ENCODE assay signal across 16 cellular contexts in the genomic region with DNA sequence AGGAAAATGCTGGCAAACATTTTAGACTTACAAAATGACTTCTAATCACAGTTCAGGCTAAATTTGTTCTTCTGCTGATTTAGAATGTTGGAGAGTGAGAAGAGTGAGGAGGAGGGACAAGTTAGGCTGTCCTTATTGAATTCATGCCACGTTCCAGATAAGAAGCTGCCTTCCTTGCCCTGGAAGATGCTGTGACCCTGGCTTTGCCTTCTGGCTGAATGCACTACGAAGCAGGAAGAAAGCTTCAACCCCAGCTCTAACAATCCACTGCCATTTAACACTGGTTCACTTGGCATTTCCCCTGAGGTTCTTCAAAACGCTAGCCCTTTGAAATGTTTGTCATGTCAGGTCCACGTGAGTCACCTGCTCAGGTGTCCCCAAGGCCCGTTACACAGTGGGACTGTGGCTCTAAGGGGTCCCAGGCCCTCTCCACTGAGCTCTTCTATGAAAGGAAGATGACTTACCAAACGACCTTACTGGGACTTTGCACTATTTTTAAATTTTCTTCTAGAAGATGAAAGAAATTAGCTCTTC. TPM values are rescaled to one million over a fixed set of nuclear protein-coding genes. Genes with fewer than 3 reads are reported as not detected.
A peak's percentile ranks its signal among the peaks of the same experiment; 100 is the strongest.
DNase-seq lines count a peak whose midpoint lies in the region; ATAC-seq and TF ChIP-seq lines count a peak whose summit lies in the region.
"Had no signal": no experiment of that assay in that cellular context is flagged by ENCODE, and none has a peak within 500 bp of the region (broad histone marks: within the 10 kb centered on the region; RNA-seq: fewer than 3 reads in every experiment).

No MANE protein-coding gene starts in this region.

- no peak for TF ChIP-seq POLR2A in uterus (IDR thresholded peaks at IDR 0.05)

- H3K4me3 Mint-ChIP-seq in activated T-cell treated with anti-CD3 and anti-CD28 coated beads, Interleukin-2, amount 50 U/mL, for 4 hours = peak overlapping the region; percentile 53

- ATAC-seq in activated T-cell treated with anti-CD3 and anti-CD28 coated beads, Interleukin-2, amount 50 U/mL, for 4 hours = peak; percentile 19 to 20
- no peak for ATAC-seq in PC-3
- no peak for ATAC-seq in GM19328 (IDR thresholded peaks at IDR 0.05; ENCODE audit: unreplicated experiment)
- ATAC-seq in HG02759 (IDR thresholded peaks at IDR 0.05; ENCODE audit: unreplicated experiment) = no peak
- ATAC-seq: Panc1 had no signal

- H3K4me1 ChIP-seq in uterus = peaks cover 0 to 5% of the 10 kb centered on the region in 2 donors
- peaks cover 30% of the 10 kb centered on the region for H3K4me1 ChIP-seq in PC-3 (ENCODE audit: insufficient read depth, low read length)

- CTCF ChIA-PET in PC-3 (lab: Charles Lee) = interaction anchor here (1.2 kb wide), 1 partner anchor 160 kb away, joined by 5 read pairs; no protein-coding TSS in a partner anchor

- H3K4me2 ChIP-seq in PC-3 (ENCODE audit: low read length) = no peak overlapping the region
- H3K4me2 ChIP-seq: hepatocyte had no signal

- TF ChIP-seq CTCF in uterus (IDR thresholded peaks at IDR 0.05) (no peak), PC-3 (conservative IDR thresholded peaks at IDR 0.05; ENCODE audit: low read depth, low read length) (no peak)

- intact Hi-C loops in uterus (cut with DNase I; ENCODE audit: low total_unique reads) (no loop called here), PC-3 (cut with micrococcal nuclease) (no loop called here)

- peaks cover 24% of the 10 kb centered on the region for H3K36me3 Mint-ChIP-seq in activated T-cell treated with anti-CD3 and anti-CD28 coated beads, Interleukin-2, amount 50 U/mL, for 4 hours (ENCODE audit: insufficient read depth)

- H3K27ac ChIP-seq in cingulate gyrus (ENCODE audit: low read depth, low read length) = peak overlapping the region; percentile 39
- H3K27ac ChIP-seq in uterus = peak overlapping the region; percentile 58 to 73
- no peak overlapping the region for H3K27ac ChIP-seq in PC-3 (ENCODE audit: low read length)
- H3K27ac ChIP-seq: hepatocyte had no signal

- H3K27me3 ChIP-seq in uterus (no peaks in the 10 kb centered on the region), PC-3 (ENCODE audit: low read length) (no peaks in the 10 kb centered on the region)
- H3K27me3 ChIP-seq: hepatocyte, suprapubic skin had no signal

- peak; percentile 39 for DNase-seq in stimulated activated CD4-positive, alpha-beta T cell treated with anti-CD3 and anti-CD28 coated beads, Interleukin-1b, Interleukin-23, amount 100 ng/mL, for 48 hours
- DNase-seq in stimulated activated CD4-positive, alpha-beta T cell treated with anti-CD3 and anti-CD28 coated beads, Interleukin-2, amount 100 ng/mL, for 48 hours = no peak
- peak; percentile 31 for DNase-seq in activated T-cell treated with anti-CD3 and anti-CD28 coated beads, Interleukin-2, amount 50 U/mL, for 4 hours
- DNase-seq in uterus (peak in 1 of 2 donors; percentile 26), PC-3 (no peak)
- DNase-seq: midbrain, NCI-H1436 treated with DMSO at 0.1 percent for 48 hours, NCI-H2171 treated with DMSO at 0.1 percent for 48 hours, NCI-H748 treated with DMSO at 0.1 percent for 48 hours, retina had no signal

- H3K4me3 ChIP-seq in uterus = no peak overlapping the region
- no peak overlapping the region for H3K4me3 ChIP-seq in PC-3 (ENCODE audit: low read length)
- H3K4me3 ChIP-seq: hepatocyte, suprapubic skin had no signal

- H3F3A ChIP-seq in PC-3 (ENCODE audit: low read length, unreplicated experiment) = no peaks in the 10 kb centered on the region

- no peaks in the 10 kb centered on the region for H3K36me3 ChIP-seq in uterus
- H3K36me3 ChIP-seq in PC-3 (ENCODE audit: low read depth, low read length) = no peaks in the 10 kb centered on the region
- H3K36me3 ChIP-seq: suprapubic skin had no signal

- H3K9me3 ChIP-seq in uterus (no peaks in the 10 kb centered on the region), PC-3 (ENCODE audit: low read length) (no peaks in the 10 kb centered on the region)
- H3K9me3 ChIP-seq: suprapubic skin had no signal

- H2AFZ ChIP-seq in PC-3 (ENCODE audit: low read length) = no peak overlapping the region
- H2AFZ ChIP-seq: hepatocyte had no signal

- no peaks in the 10 kb centered on the region for H3K9me2 ChIP-seq in PC-3 (replicated peaks; ENCODE audit: low read length)

- no peak overlapping the region for H3K9ac ChIP-seq in PC-3 (ENCODE audit: low read length)

- peaks cover 98% of the 10 kb centered on the region for H3K4me1 Mint-ChIP-seq in activated T-cell treated with anti-CD3 and anti-CD28 coated beads, Interleukin-2, amount 50 U/mL, for 4 hours (ENCODE audit: low read depth)

- no peaks in the 10 kb centered on the region for H3K9me3 Mint-ChIP-seq in activated T-cell treated with anti-CD3 and anti-CD28 coated beads, Interleukin-2, amount 50 U/mL, for 4 hours

- no TSS peak for BruUV-seq in PC-3 (replicated peaks; lab: Mats Ljungman, UMichigan)

- no peaks in the 10 kb centered on the region for H4K20me1 ChIP-seq in PC-3 (ENCODE audit: low read length)

- H3K79me2 ChIP-seq in PC-3 (ENCODE audit: low read length) = no peaks in the 10 kb centered on the region
- H3K79me2 ChIP-seq: hepatocyte had no signal

- no peaks in the 10 kb centered on the region for H3K27me3 Mint-ChIP-seq in activated T-cell treated with anti-CD3 and anti-CD28 coated beads, Interleukin-2, amount 50 U/mL, for 4 hours (ENCODE audit: low read depth)

- POLR2A ChIA-PET in PC-3 (lab: Charles Lee; ENCODE audit: unreplicated experiment) = interaction anchor here (0.5 kb wide), 1 partner anchor 24 kb away, joined by 3 read pairs; no protein-coding TSS in a partner anchor

RNA-seq across cellular contexts. Expression of a gene that starts 30.0 kb away (rescaled TPM):
- 10 to 100 TPM; 59.0 to 78.1 (median 74.3) TPM for total RNA-seq in activated T-cell treated with anti-CD3 and anti-CD28 coated beads, Interleukin-2, amount 50 U/mL, for 4 hours
- 10 to 100 TPM; 10.9 to 23.8 (median 19.8) TPM for total RNA-seq in uterus
- total RNA-seq in PC-3 (2014; rRNA removed) = 3.4 and 4.3 TPM in 2 replicates

Comparison
In these comparisons a context has a peak if more than half of its experiments do, and no peak if none do; other contexts are left out.
1. DNase-seq: peak in stimulated activated CD4-positive, alpha-beta T cell treated with anti-CD3 and anti-CD28 coated beads, Interleukin-1b, Interleukin-23, amount 100 ng/mL, for 48 hours (single experiment) and activated T-cell treated with anti-CD3 and anti-CD28 coated beads, Interleukin-2, amount 50 U/mL, for 4 hours (single experiment); none in stimulated activated CD4-positive, alpha-beta T cell treated with anti-CD3 and anti-CD28 coated beads, Interleukin-2, amount 100 ng/mL, for 48 hours (0 of 2) and PC-3 (single experiment).
2. ATAC-seq: peak in activated T-cell treated with anti-CD3 and anti-CD28 coated beads, Interleukin-2, amount 50 U/mL, for 4 hours (2 of 2); none in PC-3 (single experiment), GM19328 (single experiment) and HG02759 (single experiment).